In the genomic region with DNA sequence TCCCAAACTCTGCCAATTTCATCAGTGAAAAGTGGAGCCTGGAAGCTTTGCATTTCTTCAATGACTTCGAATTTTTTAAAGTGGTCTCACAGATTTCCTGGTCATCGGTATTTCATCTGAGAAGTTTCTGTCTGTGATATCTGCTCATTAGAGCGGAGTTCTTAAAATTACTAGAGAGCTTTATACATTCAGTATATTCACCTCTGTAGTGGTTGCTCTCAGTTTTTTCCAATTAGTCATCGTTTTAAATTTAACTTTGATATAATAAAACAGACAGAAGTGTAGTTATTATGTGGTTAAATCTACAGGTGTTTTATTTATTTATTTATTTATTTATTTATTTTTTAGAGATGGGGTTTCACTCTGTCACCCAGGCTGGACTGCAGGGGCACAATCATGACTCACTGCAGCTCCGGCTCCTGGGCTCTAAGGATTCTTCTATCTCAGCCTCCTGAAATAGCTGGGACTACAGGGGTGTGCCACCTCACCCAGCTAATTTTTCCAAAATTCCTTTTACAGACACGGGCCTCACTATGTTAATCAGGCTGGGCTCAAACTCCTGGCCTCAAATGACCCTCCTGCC, we compare ENCODE assay signal across 13 cellular contexts. TPM values are rescaled to one million over a fixed set of nuclear protein-coding genes. Genes with fewer than 3 reads are reported as not detected.
DNase-seq lines count a peak whose midpoint lies in the region; ATAC-seq and TF ChIP-seq lines count a peak whose summit lies in the region.
"Had no signal": no experiment of that assay in that cellular context is flagged by ENCODE, and none has a peak within 500 bp of the region (broad histone marks: within the 10 kb centered on the region; RNA-seq: fewer than 3 reads in every experiment).

No MANE protein-coding gene starts in this region.

- TF ChIP-seq EP300 in stomach (IDR thresholded peaks at IDR 0.05): no peak

- intact Hi-C loops in adrenal gland (cut with DNase I) (no loop called here), stomach (cut with DNase I; ENCODE audit: low total_unique reads) (no loop called here)

- H3K27ac Mint-ChIP-seq in IgD-negative memory B cell (peak overlapping the region in 2 of 3 donors; percentile 77 to 87), immature natural killer cell (no peak overlapping the region)
- H3K27ac Mint-ChIP-seq: activated naive CD4-positive, alpha-beta T cell treated with anti-CD3 and anti-CD28 coated beads, Interleukin-2, amount 50 U/mL, for 72 hours; CD8-positive, alpha-beta T cell had no signal

- H3K27me3 ChIP-seq in adrenal gland: no peaks in the 10 kb centered on the region
- no peaks in the 10 kb centered on the region for H3K27me3 ChIP-seq in hepatocyte
- H3K27me3 ChIP-seq in stomach: no peaks in the 10 kb centered on the region

- H3K4me3 Mint-ChIP-seq in IgD-negative memory B cell (peak overlapping the region in 1 of 4 donors; percentile 45), immature natural killer cell (no peak overlapping the region)
- H3K4me3 Mint-ChIP-seq: CD8-positive, alpha-beta T cell had no signal

- H3K27ac ChIP-seq in adrenal gland (peak overlapping the region in 3 of 5 donors; percentile 49 to 61 (median 56)), hepatocyte (peak overlapping the region; percentile 88), stomach (peak overlapping the region in 4 of 5 donors; percentile 12 to 74 (median 24))

- H3K4me2 ChIP-seq in hepatocyte: no peak overlapping the region

- TF ChIP-seq CTCF in adrenal gland (IDR thresholded peaks at IDR 0.05) (no peak), hepatocyte (IDR thresholded peaks at IDR 0.05; ENCODE audit: poor library complexity) (no peak), stomach (IDR thresholded peaks at IDR 0.05) (no peak)

- no peaks in the 10 kb centered on the region for H3K9me2 ChIP-seq in hepatocyte (replicated peaks; ENCODE audit: insufficient read depth)

- ATAC-seq in GM18861 (IDR thresholded peaks at IDR 0.05; ENCODE audit: unreplicated experiment) (no peak), HG03108 (IDR thresholded peaks at IDR 0.05; ENCODE audit: unreplicated experiment) (no peak)
- ATAC-seq: activated naive CD4-positive, alpha-beta T cell treated with anti-CD3 and anti-CD28 coated beads, Interleukin-2, amount 50 U/mL, for 72 hours; CD8-positive, alpha-beta T cell had no signal

- H3K9me3 Mint-ChIP-seq in IgD-negative memory B cell: no peaks in the 10 kb centered on the region
- no peaks in the 10 kb centered on the region for H3K9me3 Mint-ChIP-seq in immature natural killer cell
- H3K9me3 Mint-ChIP-seq: activated naive CD4-positive, alpha-beta T cell treated with anti-CD3 and anti-CD28 coated beads, Interleukin-2, amount 50 U/mL, for 72 hours; CD8-positive, alpha-beta T cell had no signal

- H3K27me3 Mint-ChIP-seq in IgD-negative memory B cell (peaks cover 2% of the 10 kb centered on the region), immature natural killer cell (ENCODE audit: low read depth in 3 of 3) (peaks cover 0 to 1% (median 0%) of the 10 kb centered on the region in 3 donors)

- 60 to 73% (median 69%) methylated on average over 6 of the region's 6 CpGs for WGBS in adrenal gland, 4 donors
- 91% methylated on average over 6 of the region's 6 CpGs for WGBS in hepatocyte (ENCODE audit: low lambda C conversion rate, missing lambda C conversion rate)
- 69 to 77% (median 74%) methylated on average over 6 of the region's 6 CpGs for WGBS in stomach, 5 donors

- H3K9me3 ChIP-seq in adrenal gland (replicated peaks in 1 of 3) (no peaks in the 10 kb centered on the region), hepatocyte (ENCODE audit: low read depth) (no peaks in the 10 kb centered on the region), stomach (no peaks in the 10 kb centered on the region)

- peaks cover 93% of the 10 kb centered on the region for H3K79me2 ChIP-seq in hepatocyte

- H3K36me3 Mint-ChIP-seq in IgD-negative memory B cell (peaks cover 3% of the 10 kb centered on the region), immature natural killer cell (no peaks in the 10 kb centered on the region)

- no peak for TF ChIP-seq POLR2A in adrenal gland (IDR thresholded peaks at IDR 0.05)
- no peak for TF ChIP-seq POLR2A in stomach (IDR thresholded peaks at IDR 0.05)

- H4K20me1 ChIP-seq in hepatocyte (ENCODE audit: insufficient read depth, poor library complexity, severe bottlenecking): peaks cover 21% of the 10 kb centered on the region

- H3K4me1 ChIP-seq in adrenal gland (replicated peaks in 1 of 2): peaks cover 16 to 29% of the 10 kb centered on the region in 2 donors
- peaks cover 22% of the 10 kb centered on the region for H3K4me1 ChIP-seq in hepatocyte (ENCODE audit: insufficient read depth)
- peaks cover 20 to 72% (median 47%) of the 10 kb centered on the region in 4 donors for H3K4me1 ChIP-seq in stomach

- H3K4me1 Mint-ChIP-seq in IgD-negative memory B cell (peaks cover 66 to 78% (median 74%) of the 10 kb centered on the region in 3 donors), immature natural killer cell (peaks cover 43 to 61% of the 10 kb centered on the region in 2 donors)

- no peak overlapping the region for H2AFZ ChIP-seq in hepatocyte

- H3K4me3 ChIP-seq in adrenal gland: no peak overlapping the region
- H3K4me3 ChIP-seq in hepatocyte: no peak overlapping the region
- no peak overlapping the region for H3K4me3 ChIP-seq in stomach

- DNase-seq in adrenal gland: peak in 1 of 7 donors; percentile 49
- no peak for DNase-seq in hepatocyte (ENCODE audit: low spot score)
- DNase-seq in stomach: no peak
- DNase-seq in immature natural killer cell: no peak
- DNase-seq: CD8-positive, alpha-beta T cell; cerebellar nuclear complex; kidney glomerular epithelial cell; NCI-H1092; trophoblast cell had no signal

- H3K36me3 ChIP-seq in adrenal gland (replicated peaks in 1 of 2): no peaks in the 10 kb centered on the region
- H3K36me3 ChIP-seq in hepatocyte (replicated peaks; ENCODE audit: insufficient read depth, low read depth): no peaks in the 10 kb centered on the region
- peaks cover 0 to 8% (median 0%) of the 10 kb centered on the region in 4 donors for H3K36me3 ChIP-seq in stomach

RNA-seq across cellular contexts. Expression of gene ARHGAP17, which starts 16.0 kb away (rescaled TPM):
- polyA plus RNA-seq in IgD-negative memory B cell (153 TPM), adrenal gland (100 to 1,000 TPM in 1 of 3 donors, 10 to 100 TPM in 2; 84.3 to 103 (median 87.3) TPM), hepatocyte (55.8 and 56.1 TPM in 2 replicates), stomach (10 to 100 TPM; 18.4 to 22.7 (median 20.5) TPM), immature natural killer cell (10 to 100 TPM; 12.0 to 35.9 (median 14.5) TPM)
- total RNA-seq in adrenal gland (100 to 1,000 TPM in 1 of 8 donors, 10 to 100 TPM in 7; 42.7 to 105 (median 71.0) TPM), hepatocyte (41.0 and 50.1 TPM in 2 replicates), stomach (100 to 1,000 TPM in 2 of 5 donors, 10 to 100 TPM in 3; 30.3 to 414 (median 74.9) TPM)

Comparison
In these comparisons a context has a peak if more than half of its experiments do, and no peak if none do; other contexts are left out.
1. H3K27ac Mint-ChIP-seq: peak in IgD-negative memory B cell (2 of 3); none in immature natural killer cell (0 of 6).
2. H3K27ac ChIP-seq: peak in every context shown above with its lines; median percentile 88 in hepatocyte; 56 in adrenal gland; 24 in stomach.